1 cellular context compared by ENCODE assay signal in the genomic region with DNA sequence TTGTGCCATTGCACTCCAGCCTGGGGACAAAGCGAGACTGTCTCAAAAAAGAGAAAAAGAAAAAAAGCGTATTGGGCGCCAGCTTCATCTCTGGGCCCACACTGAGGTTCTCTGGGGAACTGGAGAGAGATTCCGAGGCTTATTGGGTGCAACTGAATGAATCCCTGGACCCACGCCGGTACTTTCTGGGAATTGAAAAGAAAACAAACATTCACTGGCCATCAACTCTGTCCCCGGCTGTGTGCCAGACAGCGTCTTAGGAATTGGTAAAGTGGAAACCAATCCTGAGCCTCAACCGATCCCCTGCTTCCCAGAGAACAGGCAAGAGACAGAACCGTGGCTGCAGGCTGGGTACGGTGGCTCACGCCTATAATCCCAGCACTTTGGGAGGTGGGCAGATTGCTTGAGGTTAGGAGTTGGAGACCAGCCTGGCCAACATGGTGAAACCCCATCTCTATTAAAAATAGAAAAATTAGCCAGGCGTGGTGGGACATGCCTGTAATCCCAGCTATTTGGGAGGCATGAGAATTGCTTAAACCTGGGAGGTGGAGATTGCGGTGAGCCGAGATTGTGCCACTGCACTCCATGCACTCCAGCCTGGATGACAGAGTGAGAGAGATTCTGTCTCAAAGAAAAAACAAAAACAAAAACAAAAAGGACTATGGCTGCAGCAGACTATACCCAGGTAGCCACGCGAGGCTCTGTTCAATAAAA.
TF ChIP-seq lines count a peak whose summit lies in the region.

No MANE protein-coding gene starts in this region.

TF ChIP-seq in HCT116, 20 proteins besides CTCF, POLR2A, EP300 and RAD21:
- TF ChIP-seq EZH2phosphoT487 (IDR thresholded peaks at IDR 0.05; ENCODE audit: borderline replicate concordance) (no peak), SRF (IDR thresholded peaks at IDR 0.05; ENCODE audit: low read depth) (no peak), SP1 (IDR thresholded peaks at IDR 0.05; ENCODE audit: low read depth) (no peak), EZH2 (IDR thresholded peaks at IDR 0.05) (no peak), ZFX (IDR thresholded peaks at IDR 0.05) (no peak), CBX3 (IDR thresholded peaks at IDR 0.05; ENCODE audit: low read depth) (no peak), TCF7L2 (IDR thresholded peaks at IDR 0.05; ENCODE audit: borderline replicate concordance, extremely low read depth, insufficient read depth, insufficient read length) (no peak), YY1 (IDR thresholded peaks at IDR 0.05; ENCODE audit: extremely low read depth, insufficient replicate concordance, low read depth, low read length) (no peak), SIN3A (IDR thresholded peaks at IDR 0.05; ENCODE audit: low read depth) (no peak), JUND (IDR thresholded peaks at IDR 0.05) (no peak)
- TF ChIP-seq, protein P1, sequence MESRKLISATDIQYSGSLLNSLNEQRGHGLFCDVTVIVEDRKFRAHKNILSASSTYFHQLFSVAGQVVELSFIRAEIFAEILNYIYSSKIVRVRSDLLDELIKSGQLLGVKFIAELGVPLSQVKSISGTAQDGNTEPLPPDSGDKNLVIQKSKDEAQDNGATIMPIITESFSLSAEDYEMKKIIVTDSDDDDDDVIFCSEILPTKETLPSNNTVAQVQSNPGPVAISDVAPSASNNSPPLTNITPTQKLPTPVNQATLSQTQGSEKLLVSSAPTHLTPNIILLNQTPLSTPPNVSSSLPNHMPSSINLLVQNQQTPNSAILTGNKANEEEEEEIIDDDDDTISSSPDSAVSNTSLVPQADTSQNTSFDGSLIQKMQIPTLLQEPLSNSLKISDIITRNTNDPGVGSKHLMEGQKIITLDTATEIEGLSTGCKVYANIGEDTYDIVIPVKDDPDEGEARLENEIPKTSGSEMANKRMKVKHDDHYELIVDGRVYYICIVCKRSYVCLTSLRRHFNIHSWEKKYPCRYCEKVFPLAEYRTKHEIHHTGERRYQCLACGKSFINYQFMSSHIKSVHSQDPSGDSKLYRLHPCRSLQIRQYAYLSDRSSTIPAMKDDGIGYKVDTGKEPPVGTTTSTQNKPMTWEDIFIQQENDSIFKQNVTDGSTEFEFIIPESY (IDR thresholded peaks at IDR 0.05; ENCODE audit: extremely low read depth, insufficient replicate concordance, low read length) = no peak
